ENCODE assay signal across 23 cellular contexts in the genomic region with DNA sequence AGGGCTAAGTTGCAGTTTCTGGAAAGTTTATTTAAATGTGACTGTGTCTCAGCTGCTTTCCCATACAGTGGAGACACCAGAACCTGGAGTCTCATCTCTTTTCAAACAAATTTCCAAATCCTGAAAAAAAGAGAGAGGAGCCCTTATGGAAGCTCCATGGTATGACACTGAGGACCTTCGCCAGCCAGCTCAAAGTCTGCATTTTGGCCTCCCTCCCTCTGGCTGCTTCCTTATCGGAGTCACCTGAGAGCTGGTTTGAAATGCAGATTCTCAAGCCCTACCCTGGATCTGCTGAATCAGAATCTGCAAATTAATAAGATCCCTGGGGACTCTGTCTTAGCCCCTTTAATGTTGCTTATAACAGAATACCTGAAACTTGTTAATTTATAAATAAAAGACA. TPM values are rescaled to one million over a fixed set of nuclear protein-coding genes. Genes with fewer than 3 reads are reported as not detected.
A peak's percentile ranks its signal among the peaks of the same experiment; 100 is the strongest.
DNase-seq lines count a peak whose midpoint lies in the region; ATAC-seq and TF ChIP-seq lines count a peak whose summit lies in the region.
"Had no signal": no experiment of that assay in that cellular context is flagged by ENCODE, and none has a peak within 500 bp of the region (broad histone marks: within the 10 kb centered on the region; RNA-seq: fewer than 3 reads in every experiment).

No MANE protein-coding gene starts in this region.

- H3K36me3 Mint-ChIP-seq in WTC11 = no peaks in the 10 kb centered on the region
- no peaks in the 10 kb centered on the region for H3K36me3 Mint-ChIP-seq in endodermal cell (ENCODE audit: low read depth)
- no peaks in the 10 kb centered on the region for H3K36me3 Mint-ChIP-seq in osteocyte (ENCODE audit: unreplicated experiment)
- H3K36me3 Mint-ChIP-seq: CD8-positive, alpha-beta T cell had no signal

- no peak overlapping the region for H3K9ac ChIP-seq in endodermal cell (ENCODE audit: extremely low read depth, low read length, poor library complexity, severe bottlenecking)
- H3K9ac ChIP-seq: BLaER1 treated with 17β-estradiol and CSF1 and Interleukin-3, amounts not matched to agents 10 nM and 100 nM had no signal

- TF ChIP-seq CTCF in right atrium auricular region (IDR thresholded peaks at IDR 0.05) (no peak), left ventricle myocardium inferior (IDR thresholded peaks at IDR 0.05; ENCODE audit: borderline replicate concordance) (no peak), WTC11 (IDR thresholded peaks at IDR 0.05) (no peak), endodermal cell (conservative IDR thresholded peaks at IDR 0.05) (peak; percentile 16), osteocyte (IDR thresholded peaks at IDR 0.05) (no peak)

- whole genome bisulfite sequencing in endodermal cell (ENCODE audit: insufficient coverage in 1 of 2, insufficient read length in 1 of 2), 2 experiments = 87 to 94% methylated on average over 2 of the region's 2 CpGs

- ATAC-seq in WTC11 = peak; percentile 13
- ATAC-seq in GM19463 (IDR thresholded peaks at IDR 0.05; ENCODE audit: unreplicated experiment) = no peak
- ATAC-seq: A549; CD8-positive, alpha-beta T cell; GM12878 had no signal

- DNase-seq in right atrium auricular region (ENCODE audit: low spot score) (peak; percentile 36), left ventricle myocardium inferior (no peak), WTC11 (ENCODE audit: low spot score) (no peak), endodermal cell (peak; percentile 55), osteocyte (ENCODE audit: extremely low spot score, unreplicated experiment) (peak; percentile 23), DMS53 treated with DMSO at 0.1 percent for 48 hours (lab: John Stamatoyannopoulos, UW; ENCODE audit: unreplicated experiment) (no peak)
- DNase-seq in stimulated activated CD4-positive, alpha-beta T cell treated with anti-CD3 and anti-CD28 coated beads, Interleukin-2, amount 100 ng/mL, for 48 hours = no peak
- DNase-seq: AML-193; Caco-2; Calu3; CD4-positive, alpha-beta T cell; CD8-positive, alpha-beta T cell; DMS79; DND-41; EL; GDM1 had no signal

- H3K9me3 ChIP-seq in right atrium auricular region (no peaks in the 10 kb centered on the region), left ventricle myocardium inferior (replicated peaks) (no peaks in the 10 kb centered on the region), endodermal cell (ENCODE audit: control insufficient read depth, low read length) (no peaks in the 10 kb centered on the region)
- H3K9me3 ChIP-seq: A549, Caco-2 had no signal

- no peak overlapping the region for H3K4me3 ChIP-seq in right atrium auricular region
- no peak overlapping the region for H3K4me3 ChIP-seq in left ventricle myocardium inferior
- H3K4me3 ChIP-seq in endodermal cell (ENCODE audit: low read length) = no peak overlapping the region
- H3K4me3 ChIP-seq: A549; BLaER1 treated with 17β-estradiol and CSF1 and Interleukin-3, amounts not matched to agents 10 nM and 100 nM; GM12878 had no signal

- H3K9me3 Mint-ChIP-seq in WTC11 (0 out of 2 replicates have a peak, but pooled peaks cover 4% of the 10 kb centered on the region), endodermal cell (no peaks in the 10 kb centered on the region), osteocyte (ENCODE audit: unreplicated experiment) (no peaks in the 10 kb centered on the region)
- H3K9me3 Mint-ChIP-seq: CD4-positive, alpha-beta T cell; CD8-positive, alpha-beta T cell had no signal

- CTCF ChIA-PET in WTC11 (lab: Charles Lee) = interaction anchor here (0.7 to 1.6 kb wide), 3 partner anchors 10 to 83 kb away, joined by 3 read pairs; no protein-coding TSS in a partner anchor

- H3K27ac ChIP-seq in right atrium auricular region (no peak overlapping the region), left ventricle myocardium inferior (replicated peaks) (no peak overlapping the region), endodermal cell (ENCODE audit: low read depth, low read length) (no peak overlapping the region)
- H3K27ac ChIP-seq: 22Rv1; A549; BLaER1 treated with 17β-estradiol and CSF1 and Interleukin-3, amounts not matched to agents 10 nM and 100 nM; C4-2B had no signal

- H3K27me3 ChIP-seq in right atrium auricular region = no peaks in the 10 kb centered on the region
- H3K27me3 ChIP-seq in left ventricle myocardium inferior (ENCODE audit: low read depth) = no peaks in the 10 kb centered on the region
- no peaks in the 10 kb centered on the region for H3K27me3 ChIP-seq in endodermal cell (ENCODE audit: control insufficient read depth, insufficient read depth, low read length, poor library complexity, severe bottlenecking)
- H3K27me3 ChIP-seq: BLaER1 treated with 17β-estradiol and CSF1 and Interleukin-3, amounts not matched to agents 10 nM and 100 nM had no signal

- H3K4me1 Mint-ChIP-seq in WTC11 (peaks cover 46% of the 10 kb centered on the region), endodermal cell (peaks cover 7% of the 10 kb centered on the region), osteocyte (ENCODE audit: unreplicated experiment) (peaks cover 5% of the 10 kb centered on the region)
- H3K4me1 Mint-ChIP-seq: B cell had no signal

- peaks cover 0 to 18% of the 10 kb centered on the region in 2 donors for H3K4me1 ChIP-seq in right atrium auricular region
- peaks cover 20% of the 10 kb centered on the region for H3K4me1 ChIP-seq in left ventricle myocardium inferior
- H3K4me1 ChIP-seq in endodermal cell (ENCODE audit: control insufficient read depth, insufficient read depth, low read length) = no peaks in the 10 kb centered on the region
- H3K4me1 ChIP-seq: A549, Caco-2 had no signal

- intact Hi-C loops in left ventricle myocardium inferior (cut with micrococcal nuclease) = no loop called here

- H3K27me3 Mint-ChIP-seq in WTC11 (ENCODE audit: low read depth) (no peaks in the 10 kb centered on the region; the same call in none of the 2 replicates), endodermal cell (ENCODE audit: insufficient read depth) (peaks cover 1% of the 10 kb centered on the region), osteocyte (ENCODE audit: unreplicated experiment) (peaks cover 19% of the 10 kb centered on the region)
- H3K27me3 Mint-ChIP-seq: B cell; CD4-positive, alpha-beta T cell had no signal

- H3K36me3 ChIP-seq in right atrium auricular region = no peaks in the 10 kb centered on the region
- no peaks in the 10 kb centered on the region for H3K36me3 ChIP-seq in left ventricle myocardium inferior
- H3K36me3 ChIP-seq in endodermal cell (ENCODE audit: control insufficient read depth, insufficient read depth, low read length) = no peaks in the 10 kb centered on the region
- H3K36me3 ChIP-seq: BLaER1 treated with 17β-estradiol and CSF1 and Interleukin-3, amounts not matched to agents 10 nM and 100 nM had no signal

- H3K4me3 Mint-ChIP-seq in WTC11 (no peak overlapping the region), endodermal cell (no peak overlapping the region), osteocyte (ENCODE audit: unreplicated experiment) (no peak overlapping the region)
- H3K4me3 Mint-ChIP-seq: B cell; CD4-positive, alpha-beta T cell; CD8-positive, alpha-beta T cell had no signal

- H3K27ac Mint-ChIP-seq in WTC11 (no peak overlapping the region), endodermal cell (no peak overlapping the region), osteocyte (ENCODE audit: unreplicated experiment) (no peak overlapping the region)
- H3K27ac Mint-ChIP-seq: B cell; CD4-positive, alpha-beta T cell; CD8-positive, alpha-beta T cell had no signal

- POLR2A ChIA-PET in WTC11 (lab: Charles Lee) = no interaction called here

TF ChIP-seq in WTC11, 78 proteins besides CTCF, POLR2A, EP300 and RAD21 (continues in another document):
- TF ChIP-seq ZNF416 (CRISPR knock-in tag; IDR thresholded peaks at IDR 0.05) (no peak), TCF7 (CRISPR knock-in tag; IDR thresholded peaks at IDR 0.05; ENCODE audit: low read depth) (no peak), JAZF1 (CRISPR knock-in tag; IDR thresholded peaks at IDR 0.05) (no peak), GABPB1 (CRISPR knock-in tag; IDR thresholded peaks at IDR 0.05) (no peak), RELA (CRISPR knock-in tag; IDR thresholded peaks at IDR 0.05; ENCODE audit: borderline replicate concordance) (no peak), ZNF317 (CRISPR knock-in tag; IDR thresholded peaks at IDR 0.05; ENCODE audit: borderline replicate concordance, low read depth) (no peak), CBFB (CRISPR knock-in tag; IDR thresholded peaks at IDR 0.05; ENCODE audit: low read depth) (no peak)
- TF ChIP-seq, protein P1, sequence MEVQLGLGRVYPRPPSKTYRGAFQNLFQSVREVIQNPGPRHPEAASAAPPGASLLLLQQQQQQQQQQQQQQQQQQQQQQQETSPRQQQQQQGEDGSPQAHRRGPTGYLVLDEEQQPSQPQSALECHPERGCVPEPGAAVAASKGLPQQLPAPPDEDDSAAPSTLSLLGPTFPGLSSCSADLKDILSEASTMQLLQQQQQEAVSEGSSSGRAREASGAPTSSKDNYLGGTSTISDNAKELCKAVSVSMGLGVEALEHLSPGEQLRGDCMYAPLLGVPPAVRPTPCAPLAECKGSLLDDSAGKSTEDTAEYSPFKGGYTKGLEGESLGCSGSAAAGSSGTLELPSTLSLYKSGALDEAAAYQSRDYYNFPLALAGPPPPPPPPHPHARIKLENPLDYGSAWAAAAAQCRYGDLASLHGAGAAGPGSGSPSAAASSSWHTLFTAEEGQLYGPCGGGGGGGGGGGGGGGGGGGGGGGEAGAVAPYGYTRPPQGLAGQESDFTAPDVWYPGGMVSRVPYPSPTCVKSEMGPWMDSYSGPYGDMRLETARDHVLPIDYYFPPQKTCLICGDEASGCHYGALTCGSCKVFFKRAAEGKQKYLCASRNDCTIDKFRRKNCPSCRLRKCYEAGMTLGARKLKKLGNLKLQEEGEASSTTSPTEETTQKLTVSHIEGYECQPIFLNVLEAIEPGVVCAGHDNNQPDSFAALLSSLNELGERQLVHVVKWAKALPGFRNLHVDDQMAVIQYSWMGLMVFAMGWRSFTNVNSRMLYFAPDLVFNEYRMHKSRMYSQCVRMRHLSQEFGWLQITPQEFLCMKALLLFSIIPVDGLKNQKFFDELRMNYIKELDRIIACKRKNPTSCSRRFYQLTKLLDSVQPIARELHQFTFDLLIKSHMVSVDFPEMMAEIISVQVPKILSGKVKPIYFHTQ (CRISPR knock-in tag; IDR thresholded peaks at IDR 0.05) = no peak
- TF ChIP-seq, protein P2, sequence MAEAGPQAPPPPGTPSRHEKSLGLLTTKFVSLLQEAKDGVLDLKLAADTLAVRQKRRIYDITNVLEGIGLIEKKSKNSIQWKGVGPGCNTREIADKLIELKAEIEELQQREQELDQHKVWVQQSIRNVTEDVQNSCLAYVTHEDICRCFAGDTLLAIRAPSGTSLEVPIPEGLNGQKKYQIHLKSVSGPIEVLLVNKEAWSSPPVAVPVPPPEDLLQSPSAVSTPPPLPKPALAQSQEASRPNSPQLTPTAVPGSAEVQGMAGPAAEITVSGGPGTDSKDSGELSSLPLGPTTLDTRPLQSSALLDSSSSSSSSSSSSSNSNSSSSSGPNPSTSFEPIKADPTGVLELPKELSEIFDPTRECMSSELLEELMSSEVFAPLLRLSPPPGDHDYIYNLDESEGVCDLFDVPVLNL (CRISPR knock-in tag; IDR thresholded peaks at IDR 0.05; ENCODE audit: borderline replicate concordance, low read depth) = no peak

RNA-seq across cellular contexts. Expression of a gene that starts 21.7 kb away (rescaled TPM):
- total RNA-seq in right atrium auricular region = 10 to 100 TPM; 46.1 to 67.4 TPM
- 21.9 TPM for total RNA-seq in left ventricle myocardium inferior
- total RNA-seq in WTC11 (2021) = 17.9 to 23.3 TPM (median 21.8 TPM) in 3 replicates
- 10 to 100 TPM; 15.7 to 23.1 TPM for total RNA-seq in endodermal cell
- 17.2 TPM for polyA plus RNA-seq in endodermal cell (2013, experiment 1 of 2)
- polyA plus RNA-seq in endodermal cell (2013, experiment 2 of 2) = 16.2 TPM
- total RNA-seq in osteocyte = 53.3 and 57.1 TPM in 2 replicates
- total RNA-seq: CD8-positive, alpha-beta T cell had no signal

Comparison
In these comparisons a context has a peak if more than half of its experiments do, and no peak if none do; other contexts are left out.
1. DNase-seq: peak in right atrium auricular region (single experiment), endodermal cell (single experiment) and osteocyte (single experiment); none in left ventricle myocardium inferior (single experiment), WTC11 (single experiment), stimulated activated CD4-positive, alpha-beta T cell treated with anti-CD3 and anti-CD28 coated beads, Interleukin-2, amount 100 ng/mL, for 48 hours (0 of 2) and DMS53 treated with DMSO at 0.1 percent for 48 hours (single experiment).